ENCODE assay signal across 27 cellular contexts in genomic region chr1:115116511-115116910, GRCh38.
"Had no signal": no experiment of that assay in that cellular context is flagged by ENCODE, and none has a peak within 500 bp of the region (broad histone marks: within the 10 kb centered on the region; RNA-seq: fewer than 3 reads in every experiment).

No MANE protein-coding gene starts in this region.

- H3K4me3 Mint-ChIP-seq: immature natural killer cell; naive thymus-derived CD8-positive, alpha-beta T cell; nephron progenitor cell; stimulated activated naive CD8-positive, alpha-beta T cell treated with anti-CD3 and anti-CD28 coated beads, Interleukin-15, amount 100 ng/mL, for 72 hours had no signal

- H3K9me3 ChIP-seq: colonic mucosa, lower lobe of right lung, prostate gland, thyroid gland had no signal

- H3K27ac ChIP-seq: colonic mucosa, esophagus squamous epithelium, lower lobe of right lung, prostate gland, right atrium auricular region had no signal

- H3K4me1 Mint-ChIP-seq: immature natural killer cell had no signal

- H3K27ac Mint-ChIP-seq: immature natural killer cell; naive thymus-derived CD8-positive, alpha-beta T cell; nephron progenitor cell; stimulated activated naive CD8-positive, alpha-beta T cell treated with anti-CD3 and anti-CD28 coated beads, Interleukin-15, amount 100 ng/mL, for 72 hours had no signal

- H3K36me3 Mint-ChIP-seq: immature natural killer cell, type B pancreatic cell had no signal

- DNase-seq: colonic mucosa; dermis blood vessel endothelial cell; effector memory CD4-positive, alpha-beta T cell; erythroblast; esophagus squamous epithelium; foreskin melanocyte; hypothalamus; immature natural killer cell; islet precursor cell; kidney glomerular epithelial cell; left colon; left ventricle myocardium superior; lower lobe of right lung; naive thymus-derived CD8-positive, alpha-beta T cell; nephron progenitor cell; nucleus accumbens; stimulated activated CD4-positive, alpha-beta T cell treated with anti-CD3 and anti-CD28 coated beads, Interleukin-12 subunit alpha, Interleukin-12 subunit beta, amount 100 ng/mL, for 4 hours; stimulated activated CD4-positive, alpha-beta T cell treated with anti-CD3 and anti-CD28 coated beads, Interleukin-1b, Interleukin-23, amount 100 ng/mL, for 48 hours; stimulated activated CD4-positive, alpha-beta T cell treated with anti-CD3 and anti-CD28 coated beads, Interleukin-4, amount 100 ng/mL, for 1 hour; stimulated activated CD8-positive, alpha-beta memory T cell treated with anti-CD3 and anti-CD28 coated beads, Interleukin-4, amount 100 ng/mL, for 48 hours; stimulated activated naive CD4-positive, alpha-beta T cell; stimulated activated naive CD8-positive, alpha-beta T cell treated with anti-CD3 and anti-CD28 coated beads, Interleukin-15, amount 100 ng/mL, for 72 hours; thyroid gland had no signal

- H3K27me3 ChIP-seq: colonic mucosa, right atrium auricular region, thyroid gland had no signal

- H3K27me3 Mint-ChIP-seq: stimulated activated naive CD8-positive, alpha-beta T cell treated with anti-CD3 and anti-CD28 coated beads, Interleukin-15, amount 100 ng/mL, for 72 hours; type B pancreatic cell had no signal

- H3K4me1 ChIP-seq: colonic mucosa, lower lobe of right lung, prostate gland had no signal

- H3K4me3 ChIP-seq: colonic mucosa, esophagus squamous epithelium, lower lobe of right lung, prostate gland, right atrium auricular region, smooth muscle cell, thyroid gland had no signal

- H3K36me3 ChIP-seq: colonic mucosa, esophagus squamous epithelium, lower lobe of right lung, prostate gland, right atrium auricular region, thyroid gland had no signal
